ENCODE assay signal across 19 cellular contexts in genomic region chr2:195694553-195694952, GRCh38. TPM values are rescaled to one million over a fixed set of nuclear protein-coding genes. Genes with fewer than 3 reads are reported as not detected.
DNase-seq lines count a peak whose midpoint lies in the region; ATAC-seq lines count a peak whose summit lies in the region.
"Had no signal": no experiment of that assay in that cellular context is flagged by ENCODE, and none has a peak within 500 bp of the region (broad histone marks: within the 10 kb centered on the region; RNA-seq: fewer than 3 reads in every experiment).

No MANE protein-coding gene starts in this region.

- no peak overlapping the region for H2AFZ ChIP-seq in trophoblast cell (ENCODE audit: insufficient read depth, low read length, poor library complexity)

- no CpG with 5 or more reads among the region's 7 CpGs for WGBS in trophoblast cell (ENCODE audit: extremely low coverage, insufficient coverage, insufficient read length)

- H2AK5ac ChIP-seq in trophoblast cell (ENCODE audit: low read length), result no peak overlapping the region

- H3K27ac Mint-ChIP-seq in activated T-helper 1 cell treated with anti-CD3 and anti-CD28 coated beads, Interleukin-12 subunit alpha, Interleukin-12 subunit beta, Interleukin-2, Interleukin-4 antibody, amounts not matched to agents 30 ng/mL and 10 ng/mL and 1 ng/mL, durations not matched to agents 14 hours and 24 hours and 36 hours, result no peak overlapping the region
- H3K27ac Mint-ChIP-seq: activated CD4-positive, alpha-beta T cell treated with anti-CD3 and anti-CD28 coated beads for 36 hours; activated T-helper 17 cell treated with anti-CD3 and anti-CD28 coated beads, Interleukin-2, amount 50 U/mL, for 72 hours had no signal

- peaks cover 8 to 13% of the 10 kb centered on the region in 2 experiments for H3K4me1 ChIP-seq in trophoblast cell (ENCODE audit: control insufficient read depth in 1 of 2, insufficient read depth in 2 of 2, low read length in 2 of 2)
- H3K4me1 ChIP-seq: left lung had no signal

- H2BK120ac ChIP-seq in trophoblast cell (ENCODE audit: insufficient read depth, low read length, poor library complexity), result no peak overlapping the region

- no peak overlapping the region for H3K9ac ChIP-seq in trophoblast cell (ENCODE audit: low read length)
- H3K9ac ChIP-seq: KMS-11 had no signal

- peaks cover 26% of the 10 kb centered on the region for H3K4me1 Mint-ChIP-seq in activated T-helper 1 cell treated with anti-CD3 and anti-CD28 coated beads, Interleukin-12 subunit alpha, Interleukin-12 subunit beta, Interleukin-2, Interleukin-4 antibody, amounts not matched to agents 30 ng/mL and 10 ng/mL and 1 ng/mL, durations not matched to agents 14 hours and 24 hours and 36 hours (ENCODE audit: low read depth)

- peaks cover 5 to 9% of the 10 kb centered on the region in 2 experiments for H3K36me3 ChIP-seq in trophoblast cell (ENCODE audit: control insufficient read depth in 1 of 2, insufficient read depth in 2 of 2, low read length in 2 of 2)
- H3K36me3 ChIP-seq: left lung, thoracic aorta had no signal

- intact Hi-C loops in activated T-helper 1 cell treated with anti-CD3 and anti-CD28 coated beads, Interleukin-12 subunit alpha, Interleukin-12 subunit beta, Interleukin-2, Interleukin-4 antibody, amounts not matched to agents 30 ng/mL and 10 ng/mL and 1 ng/mL, durations not matched to agents 14 hours and 24 hours and 36 hours (cut with micrococcal nuclease), result no loop called here

- H3K9me3 ChIP-seq in trophoblast cell (ENCODE audit: insufficient read depth, low read depth, low read length), result no peaks in the 10 kb centered on the region
- H3K9me3 ChIP-seq: thoracic aorta had no signal

- no peak overlapping the region for H3K4me3 Mint-ChIP-seq in activated T-helper 1 cell treated with anti-CD3 and anti-CD28 coated beads, Interleukin-12 subunit alpha, Interleukin-12 subunit beta, Interleukin-2, Interleukin-4 antibody, amounts not matched to agents 30 ng/mL and 10 ng/mL and 1 ng/mL, durations not matched to agents 14 hours and 24 hours and 36 hours
- H3K4me3 Mint-ChIP-seq: activated CD4-positive, alpha-beta T cell treated with anti-CD3 and anti-CD28 coated beads for 36 hours; activated T-helper 17 cell treated with anti-CD3 and anti-CD28 coated beads, Interleukin-2, amount 50 U/mL, for 72 hours; neural crest cell had no signal

- no peak overlapping the region for H3K4me3 ChIP-seq in trophoblast cell (ENCODE audit: low read depth, low read length)
- H3K4me3 ChIP-seq: left lung, thoracic aorta had no signal

- no peaks in the 10 kb centered on the region for H3K27me3 Mint-ChIP-seq in activated T-helper 1 cell treated with anti-CD3 and anti-CD28 coated beads, Interleukin-12 subunit alpha, Interleukin-12 subunit beta, Interleukin-2, Interleukin-4 antibody, amounts not matched to agents 30 ng/mL and 10 ng/mL and 1 ng/mL, durations not matched to agents 14 hours and 24 hours and 36 hours (ENCODE audit: insufficient read depth)
- H3K27me3 Mint-ChIP-seq: activated CD4-positive, alpha-beta T cell treated with anti-CD3 and anti-CD28 coated beads for 36 hours; activated T-helper 17 cell treated with anti-CD3 and anti-CD28 coated beads, Interleukin-2, amount 50 U/mL, for 72 hours had no signal

- no peak overlapping the region for H2BK12ac ChIP-seq in trophoblast cell (ENCODE audit: low read length)

- no peak overlapping the region for H4K8ac ChIP-seq in trophoblast cell (ENCODE audit: low read depth, low read length)

- H2BK5ac ChIP-seq in trophoblast cell (ENCODE audit: low read depth, low read length, poor library complexity), result peak overlapping the region; percentile 44

- H3K14ac ChIP-seq in trophoblast cell (ENCODE audit: low read length), result no peak overlapping the region

- no peaks in the 10 kb centered on the region for H3K27me3 ChIP-seq in trophoblast cell (ENCODE audit: insufficient read depth, low read length)
- H3K27me3 ChIP-seq: left lung had no signal

- no peak overlapping the region for H3K27ac ChIP-seq in trophoblast cell (ENCODE audit: low read depth, low read length)
- H3K27ac ChIP-seq: KMS-11, left lung, thoracic aorta had no signal

- H3K18ac ChIP-seq in trophoblast cell (ENCODE audit: low read length), result no peak overlapping the region

- peaks cover 47% of the 10 kb centered on the region for H3K36me3 Mint-ChIP-seq in activated T-helper 1 cell treated with anti-CD3 and anti-CD28 coated beads, Interleukin-12 subunit alpha, Interleukin-12 subunit beta, Interleukin-2, Interleukin-4 antibody, amounts not matched to agents 30 ng/mL and 10 ng/mL and 1 ng/mL, durations not matched to agents 14 hours and 24 hours and 36 hours (ENCODE audit: low read depth)

- ATAC-seq in HG02623 (IDR thresholded peaks at IDR 0.05; ENCODE audit: unreplicated experiment), result no peak
- ATAC-seq: activated CD4-positive, alpha-beta T cell treated with anti-CD3 and anti-CD28 coated beads for 36 hours; activated T-helper 17 cell treated with anti-CD3 and anti-CD28 coated beads, Interleukin-2, amount 50 U/mL, for 72 hours; left lung had no signal

- H3K4me2 ChIP-seq in trophoblast cell (ENCODE audit: low read length), result no peak overlapping the region
- H3K4me2 ChIP-seq: KMS-11 had no signal

- H4K12ac ChIP-seq in trophoblast cell (ENCODE audit: low read depth, low read length), result no peak overlapping the region

- no peak overlapping the region for H4K91ac ChIP-seq in trophoblast cell (ENCODE audit: low read depth, low read length)

- H3K79me2 ChIP-seq in trophoblast cell (ENCODE audit: control insufficient read depth, insufficient read depth, low read length, poor library complexity), result peaks cover 3% of the 10 kb centered on the region

- no peak overlapping the region for H3K23ac ChIP-seq in trophoblast cell (ENCODE audit: low read length)

- peaks cover 32% of the 10 kb centered on the region for H3K9me3 Mint-ChIP-seq in activated T-helper 1 cell treated with anti-CD3 and anti-CD28 coated beads, Interleukin-12 subunit alpha, Interleukin-12 subunit beta, Interleukin-2, Interleukin-4 antibody, amounts not matched to agents 30 ng/mL and 10 ng/mL and 1 ng/mL, durations not matched to agents 14 hours and 24 hours and 36 hours
- H3K9me3 Mint-ChIP-seq: immature natural killer cell had no signal

- peaks cover 2% of the 10 kb centered on the region for H3K79me1 ChIP-seq in trophoblast cell (ENCODE audit: low read length)

- no peak overlapping the region for H3K4ac ChIP-seq in trophoblast cell (ENCODE audit: low read depth, low read length)

- peak; percentile 2 for DNase-seq in Daoy (ENCODE audit: low read depth)
- peak; percentile 75 for DNase-seq in NCI-H1436 treated with DMSO at 0.1 percent for 48 hours (lab: John Stamatoyannopoulos, UW)
- peak; percentile 42 for DNase-seq in SHP77 treated with DMSO at 0.1 percent for 48 hours (lab: John Stamatoyannopoulos, UW)
- no peak for DNase-seq in trophoblast cell
- no peak for DNase-seq in germinal center (ENCODE audit: low spot score)
- no peak for DNase-seq in activated T-helper 1 cell treated with anti-CD3 and anti-CD28 coated beads, Interleukin-12 subunit alpha, Interleukin-12 subunit beta, Interleukin-2, Interleukin-4 antibody, amounts not matched to agents 30 ng/mL and 10 ng/mL and 1 ng/mL, durations not matched to agents 14 hours and 24 hours and 36 hours (ENCODE audit: low spot score)
- DNase-seq: activated CD4-positive, alpha-beta T cell treated with anti-CD3 and anti-CD28 coated beads for 36 hours; head of caudate nucleus; immature natural killer cell; midbrain; NCI-H2081; NCI-H524 treated with DMSO at 0.1 percent for 48 hours; stimulated activated naive CD4-positive, alpha-beta T cell had no signal

RNA-seq across cellular contexts. Expression of gene SLC39A10, which starts 37.5 kb away (rescaled TPM):
- 12.3 and 14.4 TPM in 2 replicates for total RNA-seq in Daoy (2014; rRNA removed; shearing (Covaris generic))
- polyA plus RNA-seq in trophoblast cell (2013), result 87.0 and 87.1 TPM in 2 replicates
- 32.4 and 32.5 TPM in 2 replicates for total RNA-seq in activated T-helper 1 cell treated with anti-CD3 and anti-CD28 coated beads, Interleukin-12 subunit alpha, Interleukin-12 subunit beta, Interleukin-2, Interleukin-4 antibody, amounts not matched to agents 30 ng/mL and 10 ng/mL and 1 ng/mL, durations not matched to agents 14 hours and 24 hours and 36 hours

Comparison
In these comparisons a context has a peak if more than half of its experiments do, and no peak if none do; other contexts are left out.
1. DNase-seq: peak in Daoy (single experiment), NCI-H1436 treated with DMSO at 0.1 percent for 48 hours (single experiment) and SHP77 treated with DMSO at 0.1 percent for 48 hours (single experiment); none in trophoblast cell (0 of 2), germinal center (single experiment) and activated T-helper 1 cell treated with anti-CD3 and anti-CD28 coated beads, Interleukin-12 subunit alpha, Interleukin-12 subunit beta, Interleukin-2, Interleukin-4 antibody, amounts not matched to agents 30 ng/mL and 10 ng/mL and 1 ng/mL, durations not matched to agents 14 hours and 24 hours and 36 hours (single experiment).